27 cellular contexts compared by ENCODE assay signal in the genomic region with DNA sequence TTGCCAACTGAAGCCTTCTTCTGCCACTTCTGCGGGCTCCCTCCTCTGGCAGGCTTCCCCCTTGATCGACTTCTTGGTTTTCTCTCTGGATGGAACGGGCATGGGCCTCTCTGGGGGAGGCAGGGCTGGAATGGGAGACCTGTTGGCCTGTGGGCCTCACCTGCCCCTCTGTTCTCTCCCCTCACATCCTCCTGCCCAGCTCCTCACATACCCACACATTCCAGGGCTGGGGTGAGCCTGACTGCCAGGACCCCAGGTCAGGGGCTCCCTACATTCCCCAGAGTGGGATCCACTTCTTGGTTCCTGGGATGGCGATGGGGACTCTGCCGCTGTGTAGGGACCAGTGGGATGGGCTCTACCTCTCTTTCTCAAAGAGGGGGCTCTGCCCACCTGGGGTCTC. TPM values are rescaled to one million over a fixed set of nuclear protein-coding genes. Genes with fewer than 3 reads are reported as not detected.
DNase-seq lines count a peak whose midpoint lies in the region; ATAC-seq and TF ChIP-seq lines count a peak whose summit lies in the region.
"Had no signal": no experiment of that assay in that cellular context is flagged by ENCODE, and none has a peak within 500 bp of the region (broad histone marks: within the 10 kb centered on the region; RNA-seq: fewer than 3 reads in every experiment).

No MANE protein-coding gene starts in this region.

- H3K36me3 ChIP-seq in Peyer's patch (peaks cover 0 to 67% (median 0%) of the 10 kb centered on the region in 3 donors), esophagus muscularis mucosa (peaks cover 32 to 66% (median 65%) of the 10 kb centered on the region in 4 donors), esophagus squamous epithelium (peaks cover 36 to 73% (median 54%) of the 10 kb centered on the region in 3 donors)
- H3K36me3 ChIP-seq: ovary had no signal

- TF ChIP-seq EP300 in esophagus muscularis mucosa (IDR thresholded peaks at IDR 0.05) = no peak

- H3K9me3 Mint-ChIP-seq in activated naive CD4-positive, alpha-beta T cell treated with anti-CD3 and anti-CD28 coated beads, Interleukin-2, amount 10 ng/mL, durations not matched to agents 7 days and 5 days = no peaks in the 10 kb centered on the region
- no peaks in the 10 kb centered on the region for H3K9me3 Mint-ChIP-seq in stimulated activated naive B cell treated with anti-CD40 and anti-IgM and Interleukin-4, amounts not matched to agents 10 μg/mL and 1 μg/mL and 100 μg/mL, for 72 hours
- H3K9me3 Mint-ChIP-seq: naive thymus-derived CD4-positive, alpha-beta T cell had no signal

- H3K9me3 ChIP-seq in Peyer's patch = no peaks in the 10 kb centered on the region
- H3K9me3 ChIP-seq in esophagus muscularis mucosa = no peaks in the 10 kb centered on the region
- H3K9me3 ChIP-seq in esophagus squamous epithelium = no peaks in the 10 kb centered on the region
- H3K9me3 ChIP-seq: ovary, suprapubic skin had no signal

- CTCF ChIA-PET in activated naive CD4-positive, alpha-beta T cell treated with anti-CD3 and anti-CD28 coated beads, Interleukin-2, amount 10 ng/mL, durations not matched to agents 7 days and 5 days (lab: Charles Lee) = no interaction called here

- no peak overlapping the region for H3K27ac Mint-ChIP-seq in activated naive CD4-positive, alpha-beta T cell treated with anti-CD3 and anti-CD28 coated beads, Interleukin-2, amount 10 ng/mL, durations not matched to agents 7 days and 5 days
- H3K27ac Mint-ChIP-seq in stimulated activated naive B cell treated with anti-CD40 and anti-IgM and Interleukin-4, amounts not matched to agents 10 μg/mL and 1 μg/mL and 100 μg/mL, for 72 hours = peak overlapping the region; percentile 9

- no peaks in the 10 kb centered on the region for H3K27me3 Mint-ChIP-seq in activated naive CD4-positive, alpha-beta T cell treated with anti-CD3 and anti-CD28 coated beads, Interleukin-2, amount 10 ng/mL, durations not matched to agents 7 days and 5 days
- H3K27me3 Mint-ChIP-seq in stimulated activated naive B cell treated with anti-CD40 and anti-IgM and Interleukin-4, amounts not matched to agents 10 μg/mL and 1 μg/mL and 100 μg/mL, for 72 hours = no peaks in the 10 kb centered on the region
- H3K27me3 Mint-ChIP-seq: naive thymus-derived CD4-positive, alpha-beta T cell had no signal

- ATAC-seq in stimulated activated naive B cell treated with anti-CD40 and anti-IgM and Interleukin-4, amounts not matched to agents 10 μg/mL and 1 μg/mL and 100 μg/mL, for 72 hours (replicated peaks) = no peak
- ATAC-seq in GM19452 (IDR thresholded peaks at IDR 0.05; ENCODE audit: unreplicated experiment) = no peak
- ATAC-seq: naive thymus-derived CD4-positive, alpha-beta T cell had no signal

- intact Hi-C loops in esophagus muscularis mucosa (cut with DNase I) (no loop called here), esophagus squamous epithelium (cut with DNase I) (no loop called here)

- H3K4me1 ChIP-seq in Peyer's patch (peaks cover 0 to 55% (median 4%) of the 10 kb centered on the region in 4 donors), esophagus muscularis mucosa (peaks cover 44 to 71% (median 53%) of the 10 kb centered on the region in 4 donors), esophagus squamous epithelium (peaks cover 8 to 72% (median 24%) of the 10 kb centered on the region in 3 donors)

- TF ChIP-seq POLR2A in Peyer's patch (IDR thresholded peaks at IDR 0.05) (no peak), esophagus muscularis mucosa (IDR thresholded peaks at IDR 0.05; ENCODE audit: low read depth) (no peak), esophagus squamous epithelium (IDR thresholded peaks at IDR 0.05) (no peak)

- TF ChIP-seq CTCF in Peyer's patch (IDR thresholded peaks at IDR 0.05) = no peak
- no peak for TF ChIP-seq CTCF in esophagus muscularis mucosa (IDR thresholded peaks at IDR 0.05)
- no peak for TF ChIP-seq CTCF in esophagus squamous epithelium (IDR thresholded peaks at IDR 0.05)

- H3K27ac ChIP-seq in Peyer's patch = no peak overlapping the region
- H3K27ac ChIP-seq in esophagus muscularis mucosa (replicated peaks in 1 of 4) = peak overlapping the region in 3 of 4 donors; percentile 1 to 76 (median 1)
- H3K27ac ChIP-seq in esophagus squamous epithelium = peak overlapping the region in 2 of 4 donors; percentile 6 to 59
- H3K27ac ChIP-seq: ovary, suprapubic skin had no signal

- peaks cover 54% of the 10 kb centered on the region for H3K36me3 Mint-ChIP-seq in activated naive CD4-positive, alpha-beta T cell treated with anti-CD3 and anti-CD28 coated beads, Interleukin-2, amount 10 ng/mL, durations not matched to agents 7 days and 5 days
- peaks cover 50 to 57% of the 10 kb centered on the region in 2 donors for H3K36me3 Mint-ChIP-seq in stimulated activated naive B cell treated with anti-CD40 and anti-IgM and Interleukin-4, amounts not matched to agents 10 μg/mL and 1 μg/mL and 100 μg/mL, for 72 hours

- no peak overlapping the region for H3K4me3 Mint-ChIP-seq in activated naive CD4-positive, alpha-beta T cell treated with anti-CD3 and anti-CD28 coated beads, Interleukin-2, amount 10 ng/mL, durations not matched to agents 7 days and 5 days
- no peak overlapping the region for H3K4me3 Mint-ChIP-seq in stimulated activated naive B cell treated with anti-CD40 and anti-IgM and Interleukin-4, amounts not matched to agents 10 μg/mL and 1 μg/mL and 100 μg/mL, for 72 hours
- H3K4me3 Mint-ChIP-seq: naive thymus-derived CD4-positive, alpha-beta T cell had no signal

- H3K4me1 Mint-ChIP-seq in activated naive CD4-positive, alpha-beta T cell treated with anti-CD3 and anti-CD28 coated beads, Interleukin-2, amount 10 ng/mL, durations not matched to agents 7 days and 5 days = peaks cover 14% of the 10 kb centered on the region
- peaks cover 24 to 38% of the 10 kb centered on the region in 2 donors for H3K4me1 Mint-ChIP-seq in stimulated activated naive B cell treated with anti-CD40 and anti-IgM and Interleukin-4, amounts not matched to agents 10 μg/mL and 1 μg/mL and 100 μg/mL, for 72 hours

- WGBS in esophagus muscularis mucosa = 87% methylated on average over 5 of the region's 5 CpGs
- WGBS in esophagus squamous epithelium, 2 donors = 92 to 100% methylated on average over 1 to 3 of the region's 5 CpGs

- peak; percentile 11 for DNase-seq in activated naive CD4-positive, alpha-beta T cell treated with anti-CD3 and anti-CD28 coated beads, Interleukin-2, amount 10 ng/mL, durations not matched to agents 7 days and 5 days
- DNase-seq in activated naive CD4-positive, alpha-beta T cell (lab: John Stamatoyannopoulos, UW) = no peak
- DNase-seq in Peyer's patch (peak in 2 of 3 donors; percentile 8 to 33), esophagus muscularis mucosa (ENCODE audit: extremely low spot score) (no peak), esophagus squamous epithelium (lab: John Stamatoyannopoulos, UW) (no peak)
- no peak for DNase-seq in stimulated activated naive B cell treated with anti-CD40 and anti-IgM and Interleukin-4, amounts not matched to agents 10 μg/mL and 1 μg/mL and 100 μg/mL, for 72 hours
- DNase-seq in stimulated activated naive CD4-positive, alpha-beta T cell treated with Interleukin-2 at 50 U/mL for 16 hours (lab: John Stamatoyannopoulos, UW) = no peak
- DNase-seq: activated CD4-positive, CD25-positive, alpha-beta regulatory T cell; anterior cingulate cortex; GOT3; Kasumi-1; midbrain; MV-4-11; NCI-H146; NCI-H446 treated with DMSO at 0.1 percent for 48 hours; NCI-H82; RPMI8226; small intestine; stimulated activated CD4-positive, alpha-beta T cell treated with anti-CD3 and anti-CD28 coated beads, Interleukin-1b, Interleukin-23, amount 100 ng/mL, for 48 hours; T-helper 1 cell had no signal

- H3K27me3 ChIP-seq in Peyer's patch = no peaks in the 10 kb centered on the region
- H3K27me3 ChIP-seq in esophagus muscularis mucosa = no peaks in the 10 kb centered on the region
- no peaks in the 10 kb centered on the region for H3K27me3 ChIP-seq in esophagus squamous epithelium
- H3K27me3 ChIP-seq: dorsolateral prefrontal cortex, ovary, suprapubic skin had no signal

- H3K4me3 ChIP-seq in Peyer's patch (no peak overlapping the region), esophagus muscularis mucosa (no peak overlapping the region), esophagus squamous epithelium (no peak overlapping the region)
- H3K4me3 ChIP-seq: dorsolateral prefrontal cortex, ovary, suprapubic skin had no signal

RNA-seq across cellular contexts. Expression of a gene that starts 48.3 kb away (rescaled TPM):
- total RNA-seq in Peyer's patch (not detected), esophagus muscularis mucosa (under 1 TPM in 1 of 4 donors, not detected in 3; 0.26 TPM), esophagus squamous epithelium (not detected)
- total RNA-seq: A673; liver; naive thymus-derived CD4-positive, alpha-beta T cell; ovary; suprapubic skin had no signal

RNA-seq across cellular contexts. Expression of a gene that starts 49.1 kb away (rescaled TPM):
- total RNA-seq in Peyer's patch = 100 to 1,000 TPM; 166 to 654 (median 590) TPM
- total RNA-seq in esophagus muscularis mucosa = 100 to 1,000 TPM in 1 of 4 donors, 10 to 100 TPM in 3; 46.9 to 102 (median 74.7) TPM
- 10 to 100 TPM; 44.3 to 66.0 (median 51.9) TPM for total RNA-seq in esophagus squamous epithelium

Comparison
In these comparisons a context has a peak if more than half of its experiments do, and no peak if none do; other contexts are left out.
1. DNase-seq: peak in activated naive CD4-positive, alpha-beta T cell treated with anti-CD3 and anti-CD28 coated beads, Interleukin-2, amount 10 ng/mL, durations not matched to agents 7 days and 5 days (single experiment) and Peyer's patch (2 of 3); none in activated naive CD4-positive, alpha-beta T cell (0 of 4), esophagus muscularis mucosa (single experiment), stimulated activated naive B cell treated with anti-CD40 and anti-IgM and Interleukin-4, amounts not matched to agents 10 μg/mL and 1 μg/mL and 100 μg/mL, for 72 hours (single experiment), esophagus squamous epithelium (single experiment) and stimulated activated naive CD4-positive, alpha-beta T cell treated with Interleukin-2 at 50 U/mL for 16 hours (single experiment).
2. H3K27ac ChIP-seq: peak in esophagus muscularis mucosa (3 of 4); none in Peyer's patch (0 of 4).